ENCODE assay signal across 8 cellular contexts in the genomic region with DNA sequence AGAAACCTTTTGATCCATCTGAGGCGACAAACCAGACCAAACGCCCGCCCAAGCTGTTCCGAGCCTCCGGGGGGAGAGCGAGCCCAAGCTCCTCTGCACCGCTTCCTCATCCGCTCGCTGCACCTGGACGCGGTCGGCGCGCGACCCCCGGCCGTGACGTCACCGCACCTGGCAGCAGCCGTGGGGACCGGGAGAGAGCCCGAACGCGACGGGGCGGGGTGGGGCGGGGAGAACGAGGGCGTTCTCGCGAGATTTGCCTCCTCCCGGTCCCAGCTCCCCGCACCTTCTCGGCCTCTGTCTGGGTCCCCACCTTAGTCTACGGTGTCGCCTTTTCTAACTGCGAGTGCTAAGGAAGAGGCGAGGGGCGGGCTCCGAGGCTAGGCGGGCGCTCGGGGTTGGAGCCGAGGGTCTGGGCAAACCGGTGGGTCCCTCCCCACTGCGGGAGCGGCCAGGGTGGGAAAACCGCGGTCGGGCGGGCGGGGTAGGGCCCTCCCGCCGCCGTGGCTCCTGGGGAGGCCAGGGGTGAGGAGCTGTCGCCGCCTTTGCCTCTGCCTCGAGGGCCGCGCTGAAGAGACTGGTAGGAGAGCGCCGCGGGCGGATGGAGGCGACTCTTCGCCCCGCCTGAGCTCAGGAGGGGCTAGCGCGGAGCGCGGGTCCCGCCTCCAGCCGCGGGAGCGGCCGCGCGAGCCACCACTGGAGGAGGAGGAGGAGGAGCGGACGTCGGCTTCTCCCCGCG. TPM values are rescaled to one million over a fixed set of nuclear protein-coding genes. Genes with fewer than 3 reads are reported as not detected.
DNase-seq lines count a peak whose midpoint lies in the region; TF ChIP-seq lines count a peak whose summit lies in the region.

Gene CD2AP (plus strand): TSS at position 293 of the 736 bp plus-strand sequence. CDS start 456 bp downstream, outside the sequence.

- POLR2A ChIA-PET in activated CD8-positive, alpha-beta memory T cell treated with anti-CD3 and anti-CD28 coated beads for 36 hours (lab: Charles Lee), result interaction anchor here (0.6 to 1.7 kb wide), 3 partner anchors 10 to 25 kb away, joined by 4 to 9 read pairs (median 6); no protein-coding TSS in a partner anchor

- TF ChIP-seq CTCF in GM20000 (IDR thresholded peaks at IDR 0.05; ENCODE audit: extremely low read depth, missing control alignments), result peak; percentile 15

- CTCF ChIA-PET in activated CD8-positive, alpha-beta memory T cell treated with anti-CD3 and anti-CD28 coated beads for 36 hours (lab: Charles Lee), result no interaction called here

- DNase-seq in COR-L47 (lab: John Stamatoyannopoulos, UW), result peak; percentile 91
- peak; percentile 93 for DNase-seq in GM20000 (ENCODE audit: low spot score)
- peak; percentile 43 for DNase-seq in HS-5 (ENCODE audit: low read depth)
- peak; percentile 73 for DNase-seq in NK-92 (lab: John Stamatoyannopoulos, UW; ENCODE audit: unreplicated experiment)
- peak; percentile 91 for DNase-seq in effector CD8-positive, alpha-beta T cell (lab: John Stamatoyannopoulos, UW)
- DNase-seq in lung microvascular endothelial cell (ENCODE audit: low read depth in 2 of 2), result peak; percentile 87 to 90
- peak; percentile 76 for DNase-seq in stimulated activated CD8-positive, alpha-beta memory T cell treated with anti-CD3 and anti-CD28 coated beads, Interleukin-12 subunit alpha, Interleukin-12 subunit beta, amount 100 ng/mL, for 1 hour (ENCODE audit: low read depth)

RNA-seq across cellular contexts. Expression of gene CD2AP, which starts in this region (rescaled TPM):
- 10 to 100 TPM; 28.6 to 29.3 TPM for total RNA-seq in activated CD8-positive, alpha-beta memory T cell treated with anti-CD3 and anti-CD28 coated beads for 36 hours
- total RNA-seq in lung microvascular endothelial cell, result 18.5 and 24.4 TPM in 2 replicates

Comparison
In these comparisons a context has a peak if more than half of its experiments do, and no peak if none do; other contexts are left out.
1. Peak in every context shown above with its lines: DNase-seq.
2. DNase-seq: peak in every context shown above with its lines; median percentile 93 in GM20000; 91 in COR-L47; 91 in effector CD8-positive, alpha-beta T cell; 88 in lung microvascular endothelial cell; 76 in stimulated activated CD8-positive, alpha-beta memory T cell treated with anti-CD3 and anti-CD28 coated beads, Interleukin-12 subunit alpha, Interleukin-12 subunit beta, amount 100 ng/mL, for 1 hour; 73 in NK-92; 43 in HS-5.